9 cellular contexts compared by ENCODE assay signal in genomic region chr17:79664925-79665738, GRCh38. TPM values are rescaled to one million over a fixed set of nuclear protein-coding genes. Genes with fewer than 3 reads are reported as not detected.
DNase-seq lines count a peak whose midpoint lies in the region; ATAC-seq, FAIRE-seq and TF ChIP-seq lines count a peak whose summit lies in the region.
"Had no signal": no experiment of that assay in that cellular context is flagged by ENCODE, and none has a peak within 500 bp of the region (broad histone marks: within the 10 kb centered on the region; RNA-seq: fewer than 3 reads in every experiment).

No MANE protein-coding gene starts in this region.

- no peaks in the 10 kb centered on the region for H3K9me1 ChIP-seq in endothelial cell of umbilical vein (replicated peaks; ENCODE audit: control insufficient read depth, extremely low read depth, insufficient read depth, low read length)

- peaks cover 71% of the 10 kb centered on the region for H3K27me3 ChIP-seq in ACC112 (ENCODE audit: insufficient read depth, low read length)
- H3K27me3 ChIP-seq in endothelial cell of umbilical vein (ENCODE audit: control insufficient read depth in 2 of 2, insufficient read depth in 2 of 2, low read length in 2 of 2): peaks cover 0 to 3% of the 10 kb centered on the region in 2 experiments
- H3K27me3 ChIP-seq in mesendoderm (ENCODE audit: insufficient read depth, low read length, poor library complexity): no peaks in the 10 kb centered on the region

- no peak for TF ChIP-seq CTCF in endothelial cell of umbilical vein (IDR thresholded peaks at IDR 0.05; ENCODE audit: extremely low read depth in 1 of 2, insufficient read depth in 1 of 2, low read depth in 1 of 2, low read length in 2 of 2)

- no peak overlapping the region for H3K56ac ChIP-seq in mesendoderm (ENCODE audit: low read length)

- no peaks in the 10 kb centered on the region for H4K20me1 ChIP-seq in endothelial cell of umbilical vein (replicated peaks; ENCODE audit: control insufficient read depth, extremely low read depth, insufficient read depth, low read length)

- no peak for TF ChIP-seq POLR2A in endothelial cell of umbilical vein (IDR thresholded peaks at IDR 0.05; ENCODE audit: low read depth, low read length)

- H3K4me2 ChIP-seq in endothelial cell of umbilical vein (ENCODE audit: insufficient read depth, low read length): no peak overlapping the region
- H3K4me2 ChIP-seq in mesendoderm (ENCODE audit: low read length): peak overlapping the region; percentile 2

- no peak overlapping the region for H2BK5ac ChIP-seq in mesendoderm (ENCODE audit: low read length)

- WGBS in mesendoderm (ENCODE audit: extremely low coverage, insufficient coverage, low lambda C conversion rate): no CpG with 5 or more reads among the region's 23 CpGs

- no TSS peak for BruUV-seq in endothelial cell of umbilical vein (replicated peaks; lab: Mats Ljungman, UMichigan)

- H3K36me3 ChIP-seq in ACC112 (ENCODE audit: insufficient read depth, low read length) (no peaks in the 10 kb centered on the region), endothelial cell of umbilical vein (ENCODE audit: control insufficient read depth in 2 of 2, extremely low read depth in 1 of 2, insufficient read depth in 2 of 2, low read length in 2 of 2) (no peaks in the 10 kb centered on the region), mesendoderm (ENCODE audit: control insufficient read depth, insufficient read depth, low read length) (no peaks in the 10 kb centered on the region)

- H3K4me3 ChIP-seq in ACC112 (ENCODE audit: low read depth, low read length) (no peak overlapping the region), endothelial cell of umbilical vein (replicated peaks in 1 of 3; ENCODE audit: insufficient read depth in 1 of 3, low read depth in 1 of 3, low read length in 3 of 3) (no peak overlapping the region), mesendoderm (ENCODE audit: low read length) (no peak overlapping the region)

- H3K4me1 ChIP-seq in ACC112 (ENCODE audit: control insufficient read depth, insufficient read depth, low read length, unreplicated experiment): no peaks in the 10 kb centered on the region
- peaks cover 10% of the 10 kb centered on the region for H3K4me1 ChIP-seq in endothelial cell of umbilical vein (ENCODE audit: control insufficient read depth, extremely low read depth, insufficient read depth, low read length)
- no peaks in the 10 kb centered on the region for H3K4me1 ChIP-seq in mesendoderm (ENCODE audit: control insufficient read depth, low read depth, low read length)

- no peak overlapping the region for H2AK5ac ChIP-seq in mesendoderm (ENCODE audit: low read length)

- dilution Hi-C loops in endothelial cell of umbilical vein (cut with MboI; ENCODE audit: extremely low pct_ligation_motif_present, low sequenced_read_pairs): no loop called here

- H3K4ac ChIP-seq in mesendoderm (ENCODE audit: low read depth, low read length): no peak overlapping the region

- no peak overlapping the region for H3K23ac ChIP-seq in mesendoderm (ENCODE audit: low read length)

- H2AFZ ChIP-seq in ACC112 (ENCODE audit: low read length, unreplicated experiment): peak overlapping the region; percentile 38
- no peak overlapping the region for H2AFZ ChIP-seq in endothelial cell of umbilical vein (ENCODE audit: low read depth, low read length)

- no peak overlapping the region for H4K5ac ChIP-seq in mesendoderm (ENCODE audit: low read length)

- H4K8ac ChIP-seq in mesendoderm (ENCODE audit: low read depth, low read length): no peak overlapping the region

- H3K9ac ChIP-seq in endothelial cell of umbilical vein (replicated peaks; ENCODE audit: extremely low read depth, insufficient read depth, low read length) (no peak overlapping the region), mesendoderm (ENCODE audit: low read length) (peak overlapping the region; percentile 45)

- H3K18ac ChIP-seq in mesendoderm (ENCODE audit: low read length): no peak overlapping the region

- no peak overlapping the region for H2BK15ac ChIP-seq in mesendoderm (replicated peaks; ENCODE audit: low read depth)

- DNase-seq in NCI-H2029 (lab: John Stamatoyannopoulos, UW) (peak; percentile 52), endothelial cell of umbilical vein (ENCODE audit: low read depth, low spot score) (peak; percentile 48), mesendoderm (peak; percentile 32)
- no peak for DNase-seq in stimulated activated CD4-positive, alpha-beta T cell treated with anti-CD3 and anti-CD28 coated beads, Interleukin-4, amount 100 ng/mL, for 24 hours

- POLR2A ChIA-PET in endothelial cell of umbilical vein (lab: Charles Lee): no interaction called here

- no peak for FAIRE-seq in endothelial cell of umbilical vein (lab: Jason Lieb, UNC)

- H3K27ac ChIP-seq in ACC112 (ENCODE audit: low read depth, low read length) (no peak overlapping the region), endothelial cell of umbilical vein (ENCODE audit: insufficient read depth, low read depth, low read length) (no peak overlapping the region), mesendoderm (ENCODE audit: low read depth, low read length) (no peak overlapping the region)

- no peak overlapping the region for H2BK120ac ChIP-seq in mesendoderm (ENCODE audit: low read depth, low read length)

- no peaks in the 10 kb centered on the region for H3K9me3 ChIP-seq in endothelial cell of umbilical vein (replicated peaks; ENCODE audit: control insufficient read depth, insufficient read depth, low read length)

- H3K79me1 ChIP-seq in mesendoderm (ENCODE audit: low read length): no peaks in the 10 kb centered on the region

- CTCF ChIA-PET in endothelial cell of umbilical vein (lab: Charles Lee): interaction anchor here (1.0 to 1.7 kb wide), 2 partner anchors 10 to 44 kb away, joined by 3 to 4 read pairs; no protein-coding TSS in a partner anchor

- H3K79me2 ChIP-seq in ACC112 (ENCODE audit: control insufficient read depth, insufficient read depth, low read length, unreplicated experiment) (no peaks in the 10 kb centered on the region), endothelial cell of umbilical vein (ENCODE audit: control insufficient read depth, insufficient read depth, low read length) (no peaks in the 10 kb centered on the region), mesendoderm (ENCODE audit: control insufficient read depth, insufficient read depth, low read length) (no peaks in the 10 kb centered on the region)

- no peak for ATAC-seq in GM18870 (IDR thresholded peaks at IDR 0.05; ENCODE audit: unreplicated experiment)
- no peak for ATAC-seq in GM21717 (IDR thresholded peaks at IDR 0.05; ENCODE audit: unreplicated experiment)
- no peak for ATAC-seq in GM19324 (IDR thresholded peaks at IDR 0.05; ENCODE audit: low FRiP score, unreplicated experiment)

- intact Hi-C loops in endothelial cell of umbilical vein (cut with micrococcal nuclease): no loop called here

TF ChIP-seq in endothelial cell of umbilical vein, 7 proteins besides CTCF, POLR2A, EP300 and RAD21:
- TF ChIP-seq MYC (IDR thresholded peaks at IDR 0.05; ENCODE audit: low read depth, low read length) (no peak), GATA2 (IDR thresholded peaks at IDR 0.05; ENCODE audit: insufficient read depth, insufficient read length, low read depth, low read length) (no peak), EZH2 (IDR thresholded peaks at IDR 0.05; ENCODE audit: borderline replicate concordance, low read depth, low read length, severe bottlenecking) (no peak), POLR2AphosphoS5 (IDR thresholded peaks at IDR 0.05; ENCODE audit: insufficient read depth, low read depth, low read length) (no peak), MAX (IDR thresholded peaks at IDR 0.05; ENCODE audit: insufficient read depth, insufficient read length) (no peak), JUN (IDR thresholded peaks at IDR 0.05; ENCODE audit: borderline replicate concordance, insufficient read depth, insufficient read length, low read depth) (no peak), FOS (IDR thresholded peaks at IDR 0.05; ENCODE audit: borderline replicate concordance, insufficient read depth, low read length) (no peak)

RNA-seq across cellular contexts. Expression of gene RBFOX3, which starts 54.3 kb away (rescaled TPM):
- not detected in 2 replicates for total RNA-seq in endothelial cell of umbilical vein
- not detected in 2 replicates for polyA plus RNA-seq in endothelial cell of umbilical vein
- polyA plus RNA-seq in endothelial cell of umbilical vein (2011; cell fraction: cytosol; rRNA removed): not detected in 2 replicates
- polyA plus RNA-seq in endothelial cell of umbilical vein (2011; cell fraction: nucleus; rRNA removed): not detected in 2 replicates
- 0.12 and 0.31 TPM in 2 replicates for polyA plus RNA-seq in endothelial cell of umbilical vein (2012)
- polyA minus RNA-seq in endothelial cell of umbilical vein: not detected in 2 replicates
- not detected for polyA minus RNA-seq in endothelial cell of umbilical vein (2011; cell fraction: cytosol; rRNA and poly(A)+ RNA removed)
- polyA minus RNA-seq in endothelial cell of umbilical vein (2011; cell fraction: nucleus; rRNA and poly(A)+ RNA removed): not detected in 2 replicates
- 16.5 TPM for polyA plus RNA-seq in mesendoderm (2013, experiment 1 of 2)
- polyA plus RNA-seq in mesendoderm (2013, experiment 2 of 2): 13.9 TPM
- polyA plus RNA-seq: CD14-positive monocyte had no signal
